In the genomic region with DNA sequence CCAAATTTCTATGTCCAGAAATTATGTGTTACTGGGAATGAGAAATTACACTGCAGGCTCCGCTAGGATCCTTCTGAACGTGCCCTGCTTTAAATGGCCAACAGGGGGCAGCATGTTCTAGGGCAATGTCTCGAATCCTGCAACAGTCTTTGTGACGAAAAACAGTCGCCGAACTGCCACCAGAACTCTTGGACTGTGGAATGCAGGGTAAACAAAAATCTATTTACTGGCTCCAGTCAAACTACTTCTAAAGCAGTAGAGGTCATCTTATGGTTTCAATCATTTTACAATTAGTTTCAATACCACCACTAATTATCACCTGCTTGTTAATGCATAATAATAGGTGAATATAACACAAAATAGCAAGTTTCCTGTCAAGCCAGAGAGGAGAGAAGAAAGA, we compare ENCODE assay signal across 8 cellular contexts. TPM values are rescaled to one million over a fixed set of nuclear protein-coding genes. Genes with fewer than 3 reads are reported as not detected.
A peak's percentile ranks its signal among the peaks of the same experiment; 100 is the strongest.
DNase-seq lines count a peak whose midpoint lies in the region; ATAC-seq and TF ChIP-seq lines count a peak whose summit lies in the region.

No MANE protein-coding gene starts in this region.

- H3K36me3 Mint-ChIP-seq in CD14-positive monocyte (no peaks in the 10 kb centered on the region), endothelial cell (ENCODE audit: low read depth, unreplicated experiment) (no peaks in the 10 kb centered on the region)

- intact Hi-C loops in CD14-positive monocyte (cut with micrococcal nuclease), result loop anchor here (5.0 kb wide), 1 partner anchor 121 kb away; no protein-coding TSS in a partner anchor

- DNase-seq in CD14-positive monocyte (ENCODE audit: low spot score) (peak; percentile 76), HT-29 (ENCODE audit: low spot score) (peak; percentile 85), NOMO-1 treated with DMSO at 0.1 percent for 48 hours (lab: John Stamatoyannopoulos, UW; ENCODE audit: unreplicated experiment) (peak; percentile 71), endothelial cell (ENCODE audit: low spot score) (peak; percentile 82), middle frontal gyrus (ENCODE audit: extremely low spot score, low spot score) (peak; percentile 80)
- peak; percentile 59 for DNase-seq in activated CD8-positive, alpha-beta memory T cell treated with anti-CD3 and anti-CD28 coated beads, Interleukin-2, amount 50 U/mL, for 1 hour (ENCODE audit: extremely low read depth)
- DNase-seq in stimulated activated CD8-positive, alpha-beta memory T cell treated with anti-CD3 and anti-CD28 coated beads, Interleukin-2, amount 100 ng/mL, for 48 hours (ENCODE audit: low read depth in 2 of 2), result peak; percentile 44 to 64

- peak overlapping the region in 1 of 7 donors; percentile 25 for H3K27ac Mint-ChIP-seq in CD14-positive monocyte
- H3K27ac Mint-ChIP-seq in endothelial cell (ENCODE audit: unreplicated experiment), result peak overlapping the region; percentile 81

- H3K9me3 Mint-ChIP-seq in CD14-positive monocyte, result peaks cover 0 to 2% (median 0%) of the 10 kb centered on the region in 7 donors
- H3K9me3 Mint-ChIP-seq in endothelial cell (ENCODE audit: unreplicated experiment), result no peaks in the 10 kb centered on the region

- H3K4me1 Mint-ChIP-seq in CD14-positive monocyte (peaks cover 3% of the 10 kb centered on the region), endothelial cell (ENCODE audit: unreplicated experiment) (peaks cover 10% of the 10 kb centered on the region)

- TF ChIP-seq CTCF in CD14-positive monocyte (IDR thresholded peaks at IDR 0.05) (peak; percentile 90), endothelial cell (IDR thresholded peaks at IDR 0.05; ENCODE audit: unreplicated experiment) (peak; percentile 92)

- peaks cover 0 to 2% (median 0%) of the 10 kb centered on the region in 3 donors for H3K27me3 Mint-ChIP-seq in CD14-positive monocyte (ENCODE audit: low read depth in 3 of 3)
- H3K27me3 Mint-ChIP-seq in endothelial cell (ENCODE audit: unreplicated experiment), result no peaks in the 10 kb centered on the region

- peak; percentile 81 for ATAC-seq in GM19455 (IDR thresholded peaks at IDR 0.05; ENCODE audit: unreplicated experiment)

- H3K4me3 Mint-ChIP-seq in CD14-positive monocyte (peak overlapping the region in 1 of 2 donors; percentile 51), endothelial cell (ENCODE audit: unreplicated experiment) (no peak overlapping the region)

RNA-seq across cellular contexts. Expression of a gene that starts 9.8 kb away (rescaled TPM):
- polyA plus RNA-seq in CD14-positive monocyte, result 1 to 10 TPM; 3.6 TPM
- 3.8 and 4.9 TPM in 2 replicates for total RNA-seq in HT-29 (2014; rRNA removed; shearing (Covaris generic))
- 8.4 TPM for total RNA-seq in endothelial cell (ENCODE audit: unreplicated experiment)

RNA-seq across cellular contexts. Expression of a gene that starts 59.0 kb away (rescaled TPM):
- 1 to 10 TPM; 1.3 to 1.7 TPM for polyA plus RNA-seq in CD14-positive monocyte
- total RNA-seq in HT-29 (2014; rRNA removed; shearing (Covaris generic)), result 2.2 and 3.3 TPM in 2 replicates
- total RNA-seq in endothelial cell (ENCODE audit: unreplicated experiment), result 30.0 TPM

Comparison
In these comparisons a context has a peak if more than half of its experiments do, and no peak if none do; other contexts are left out.
1. Peak in every context shown above with its lines: DNase-seq and ATAC-seq.